Comparison of ENCODE assay signal across 25 cellular contexts in the genomic region with DNA sequence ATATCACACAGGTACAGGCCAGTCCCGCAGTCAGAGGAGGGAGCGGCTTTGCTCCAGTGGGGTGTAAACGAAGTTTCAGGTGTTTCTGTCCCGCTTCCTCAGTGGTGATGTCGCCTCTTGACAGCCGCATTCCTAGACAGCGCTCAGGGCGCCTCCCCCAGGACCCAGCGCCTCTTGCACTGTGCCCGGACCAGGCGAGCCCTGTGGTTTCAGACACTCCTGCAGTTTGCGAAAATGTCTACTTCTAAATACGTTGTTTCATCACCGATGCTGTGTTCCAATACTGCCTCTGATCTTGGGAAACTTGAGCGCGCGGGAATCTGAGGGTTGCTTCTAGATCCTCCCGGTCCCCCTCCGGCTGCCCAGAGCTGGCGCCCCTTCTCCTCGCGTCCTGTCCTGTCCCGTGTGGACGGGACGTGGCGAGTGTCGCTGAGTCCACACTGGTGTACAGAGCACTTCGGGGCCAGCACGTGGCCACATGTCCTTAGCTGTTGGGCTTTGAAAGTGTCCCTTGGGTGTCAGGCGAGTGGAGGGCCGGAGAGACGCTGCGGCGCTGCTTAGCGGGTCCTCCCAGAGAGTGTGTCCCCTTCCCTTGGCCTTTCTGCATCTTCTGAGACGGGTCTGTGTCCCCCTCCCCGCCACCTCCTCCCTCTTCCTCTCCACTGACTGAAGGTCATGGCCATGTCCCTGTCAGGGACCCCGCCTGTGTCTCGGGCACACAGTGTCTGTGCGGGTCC. TPM values are rescaled to one million over a fixed set of nuclear protein-coding genes. Genes with fewer than 3 reads are reported as not detected.
DNase-seq lines count a peak whose midpoint lies in the region; ATAC-seq and TF ChIP-seq lines count a peak whose summit lies in the region.
"Had no signal": no experiment of that assay in that cellular context is flagged by ENCODE, and none has a peak within 500 bp of the region (broad histone marks: within the 10 kb centered on the region; RNA-seq: fewer than 3 reads in every experiment).

No MANE protein-coding gene starts in this region.

- peak overlapping the region; percentile 15 for H3K18ac ChIP-seq in trophoblast cell (ENCODE audit: low read length)

- no peak for TF ChIP-seq POLR2A in HCT116 (IDR thresholded peaks at IDR 0.05; ENCODE audit: borderline replicate concordance, extremely low read depth, insufficient read depth, insufficient read length)

- no TSS peak for BruUV-seq in HCT116 (replicated peaks; lab: Mats Ljungman, UMichigan)

- peak overlapping the region; percentile 70 for H3K27ac Mint-ChIP-seq in T-helper 17 cell
- H3K27ac Mint-ChIP-seq: activated CD4-positive, alpha-beta memory T cell treated with anti-CD3 and anti-CD28 coated beads for 36 hours; CD8-positive, alpha-beta memory T cell had no signal

- no peak overlapping the region for H3K4ac ChIP-seq in trophoblast cell (ENCODE audit: low read depth, low read length)

- no peak overlapping the region for H4K12ac ChIP-seq in trophoblast cell (ENCODE audit: low read depth, low read length)

- peaks cover 52 to 76% of the 10 kb centered on the region in 2 experiments for H3K36me3 ChIP-seq in HCT116 (ENCODE audit: control insufficient read depth in 1 of 2, insufficient read depth in 2 of 2, low read length in 2 of 2)
- no peaks in the 10 kb centered on the region for H3K36me3 ChIP-seq in hepatocyte (replicated peaks; ENCODE audit: insufficient read depth, low read depth)
- peaks cover 84 to 88% of the 10 kb centered on the region in 2 experiments for H3K36me3 ChIP-seq in trophoblast cell (ENCODE audit: control insufficient read depth in 1 of 2, insufficient read depth in 2 of 2, low read length in 2 of 2)

- H3K4me3 ChIP-seq in HCT116 (replicated peaks in 1 of 2; ENCODE audit: low read depth in 1 of 2, low read length in 2 of 2) (no peak overlapping the region), hepatocyte (no peak overlapping the region), trophoblast cell (ENCODE audit: low read depth, low read length) (no peak overlapping the region)
- H3K4me3 ChIP-seq: SJCRH30, thyroid gland had no signal

- no peak overlapping the region for H2AFZ ChIP-seq in HCT116 (ENCODE audit: low read depth, low read length, poor library complexity, severe bottlenecking)
- H2AFZ ChIP-seq in hepatocyte = no peak overlapping the region
- no peak overlapping the region for H2AFZ ChIP-seq in trophoblast cell (ENCODE audit: insufficient read depth, low read length, poor library complexity)

- intact Hi-C loops in HCT116 (cut with micrococcal nuclease) = no loop called here

- H3K4me3 Mint-ChIP-seq in T-helper 17 cell = no peak overlapping the region
- H3K4me3 Mint-ChIP-seq: activated CD4-positive, alpha-beta memory T cell treated with anti-CD3 and anti-CD28 coated beads for 36 hours; CD8-positive, alpha-beta memory T cell; natural killer cell; T-helper 2 cell treated with Interferon-gamma antibody and Interleukin-4, amounts not matched to agents 5 μg/mL and 100 μg/mL, for 36 hours had no signal

- H3K36me3 Mint-ChIP-seq in T-helper 17 cell (ENCODE audit: low read depth) = peaks cover 9% of the 10 kb centered on the region

- ATAC-seq in HCT116 = 0 out of 2 replicates have a peak, but pooled peaks have one; percentile 20
- ATAC-seq in T-helper 17 cell = no peak
- ATAC-seq in HG03095 (IDR thresholded peaks at IDR 0.05; ENCODE audit: unreplicated experiment) = no peak
- ATAC-seq: PC-3 had no signal

- no peak overlapping the region for H3K4me2 ChIP-seq in HCT116 (ENCODE audit: low read length)
- H3K4me2 ChIP-seq in hepatocyte = no peak overlapping the region
- H3K4me2 ChIP-seq in trophoblast cell (ENCODE audit: low read length) = no peak overlapping the region

- peaks cover 3% of the 10 kb centered on the region for H3K4me1 Mint-ChIP-seq in T-helper 17 cell

- H4K8ac ChIP-seq in trophoblast cell (ENCODE audit: low read depth, low read length) = no peak overlapping the region

- POLR2A ChIA-PET in HCT116 (lab: Charles Lee) = no interaction called here

- H2AK5ac ChIP-seq in trophoblast cell (ENCODE audit: low read length) = no peak overlapping the region

- TF ChIP-seq CTCF in HCT116 (IDR thresholded peaks at IDR 0.05 in 2 of 3, conservative IDR thresholded peaks at IDR 0.05 in 1 of 3; ENCODE audit: borderline replicate concordance in 1 of 3, insufficient read depth in 1 of 3, low read depth in 2 of 3, low read length in 2 of 3) = no peak
- TF ChIP-seq CTCF in hepatocyte (IDR thresholded peaks at IDR 0.05; ENCODE audit: poor library complexity) = no peak

- H3K79me1 ChIP-seq in trophoblast cell (ENCODE audit: low read length) = no peaks in the 10 kb centered on the region

- H2BK120ac ChIP-seq in trophoblast cell (ENCODE audit: insufficient read depth, low read length, poor library complexity) = no peak overlapping the region

- H4K20me1 ChIP-seq in HCT116 (ENCODE audit: insufficient read depth) (no peaks in the 10 kb centered on the region), hepatocyte (ENCODE audit: insufficient read depth, poor library complexity, severe bottlenecking) (peaks cover 21% of the 10 kb centered on the region)

- H3K14ac ChIP-seq in trophoblast cell (ENCODE audit: low read length) = no peak overlapping the region

- RAD21 ChIA-PET in HCT116 (lab: Charles Lee; ENCODE audit: low non-redundant PET in 1 of 2, low total read pairs in 2 of 2, uncharacterized antibody in 2 of 2, unreplicated experiment in 2 of 2) = no interaction called here

- 94% methylated on average over 37 of the region's 40 CpGs for WGBS in hepatocyte (ENCODE audit: low lambda C conversion rate, missing lambda C conversion rate)
- no CpG with 5 or more reads among the region's 40 CpGs for WGBS in trophoblast cell (ENCODE audit: extremely low coverage, insufficient coverage, insufficient read length)

- H3K9me3 ChIP-seq in HCT116 (ENCODE audit: control insufficient read depth in 1 of 2, insufficient read depth in 1 of 2, low read depth in 1 of 2, low read length in 2 of 2) (no peaks in the 10 kb centered on the region), T-helper 17 cell (ENCODE audit: control insufficient read depth, low read length, poor library complexity, severe bottlenecking) (no peaks in the 10 kb centered on the region), hepatocyte (ENCODE audit: low read depth) (no peaks in the 10 kb centered on the region), trophoblast cell (ENCODE audit: insufficient read depth, low read depth, low read length) (peaks cover 2% of the 10 kb centered on the region)
- H3K9me3 ChIP-seq: SJCRH30, thyroid gland had no signal

- DNase-seq in HCT116 (ENCODE audit: low read depth, low spot score) = no peak
- DNase-seq in T-helper 17 cell = no peak
- DNase-seq in hepatocyte (ENCODE audit: low spot score) = no peak
- DNase-seq in trophoblast cell = no peak
- no peak for DNase-seq in NCI-H524 treated with DMSO at 0.1 percent for 48 hours (lab: John Stamatoyannopoulos, UW)
- no peak for DNase-seq in NCI-H2227 treated with DMSO at 0.1 percent for 48 hours (lab: John Stamatoyannopoulos, UW)
- DNase-seq: activated CD4-positive, alpha-beta memory T cell treated with anti-CD3 and anti-CD28 coated beads for 36 hours; activated naive CD4-positive, alpha-beta T cell; activated T-cell treated with anti-CD3 and anti-CD28 coated beads for 4 hours; CD8-positive, alpha-beta memory T cell; central memory CD4-positive, alpha-beta T cell; HCEC 1CT; mesendoderm; natural killer cell; NCI-H82; PC-3; posterior cingulate gyrus; SJCRH30; stimulated activated CD4-positive, alpha-beta T cell treated with anti-CD3 and anti-CD28 coated beads, Interleukin-2, amount 100 ng/mL, for 24 hours; stimulated activated naive CD4-positive, alpha-beta T cell treated with Interleukin-2 at 50 U/mL for 16 hours; thyroid gland; WERI-Rb-1 had no signal

- H3K23ac ChIP-seq in trophoblast cell (ENCODE audit: low read length) = no peak overlapping the region

- CTCF ChIA-PET in HCT116 (lab: Charles Lee) = no interaction called here

- H2BK5ac ChIP-seq in trophoblast cell (ENCODE audit: low read depth, low read length, poor library complexity) = no peak overlapping the region

- no peaks in the 10 kb centered on the region for H3K27me3 Mint-ChIP-seq in T-helper 17 cell
- H3K27me3 Mint-ChIP-seq: activated CD4-positive, alpha-beta memory T cell treated with anti-CD3 and anti-CD28 coated beads for 36 hours had no signal

- H3K27ac ChIP-seq in HCT116 (ENCODE audit: low read depth, low read length) = no peak overlapping the region
- peak overlapping the region; percentile 71 for H3K27ac ChIP-seq in hepatocyte
- no peak overlapping the region for H3K27ac ChIP-seq in trophoblast cell (ENCODE audit: low read depth, low read length)
- H3K27ac ChIP-seq: SJCRH30, thyroid gland, WERI-Rb-1 had no signal

- H3K4me1 ChIP-seq in HCT116 (ENCODE audit: control insufficient read depth in 1 of 2, insufficient read depth in 2 of 2, low read length in 2 of 2) (no peaks in the 10 kb centered on the region), hepatocyte (ENCODE audit: insufficient read depth) (peaks cover 18% of the 10 kb centered on the region), trophoblast cell (ENCODE audit: control insufficient read depth in 1 of 2, insufficient read depth in 2 of 2, low read length in 2 of 2) (peaks cover 9 to 14% of the 10 kb centered on the region in 2 experiments)
- H3K4me1 ChIP-seq: SJCRH30, thyroid gland had no signal

- TF ChIP-seq RAD21 in HCT116 (IDR thresholded peaks at IDR 0.05; ENCODE audit: low read depth) = no peak

- H3K9me2 ChIP-seq in HCT116 (ENCODE audit: insufficient read depth) (no peaks in the 10 kb centered on the region), hepatocyte (replicated peaks; ENCODE audit: insufficient read depth) (no peaks in the 10 kb centered on the region)

- H3K27me3 ChIP-seq in HCT116 (ENCODE audit: insufficient read depth, low read length) (no peaks in the 10 kb centered on the region), hepatocyte (no peaks in the 10 kb centered on the region), trophoblast cell (ENCODE audit: insufficient read depth, low read length) (no peaks in the 10 kb centered on the region)
- H3K27me3 ChIP-seq: SJCRH30, thyroid gland had no signal

- H4K91ac ChIP-seq in trophoblast cell (ENCODE audit: low read depth, low read length) = no peak overlapping the region

- H2BK12ac ChIP-seq in trophoblast cell (ENCODE audit: low read length) = no peak overlapping the region

- H3K79me2 ChIP-seq in HCT116 (ENCODE audit: insufficient read depth, low read length) = peaks cover 95% of the 10 kb centered on the region
- peaks cover 91% of the 10 kb centered on the region for H3K79me2 ChIP-seq in hepatocyte
- no peaks in the 10 kb centered on the region for H3K79me2 ChIP-seq in trophoblast cell (ENCODE audit: control insufficient read depth, insufficient read depth, low read length, poor library complexity)

- H3K9ac ChIP-seq in HCT116 (ENCODE audit: low read length) = no peak overlapping the region
- no peak overlapping the region for H3K9ac ChIP-seq in trophoblast cell (ENCODE audit: low read length)

RNA-seq across cellular contexts. Expression of gene RPS15, which starts 14.6 kb away (rescaled TPM):
- total RNA-seq in HCT116 (2021; ENCODE audit: unreplicated experiment) (1,862 TPM), T-helper 17 cell (1,000 to 10,000 TPM; 1,653 to 1,678 TPM), hepatocyte (1,556 and 1,885 TPM in 2 replicates)
- polyA plus RNA-seq in HCT116 (2012) = 2,807 and 2,860 TPM in 2 replicates
- 938 and 950 TPM in 2 replicates for polyA plus RNA-seq in hepatocyte
- 1,862 and 1,936 TPM in 2 replicates for polyA plus RNA-seq in trophoblast cell (2013)

RNA-seq across cellular contexts. Expression of gene DAZAP1, which starts 16.2 kb away (rescaled TPM):
- total RNA-seq in HCT116 (2021; ENCODE audit: unreplicated experiment) (191 TPM), T-helper 17 cell (100 to 1,000 TPM; 148 to 163 TPM), hepatocyte (42.4 and 46.8 TPM in 2 replicates)
- 98.2 and 111 TPM in 2 replicates for polyA plus RNA-seq in HCT116 (2012)
- polyA plus RNA-seq in hepatocyte = 35.8 and 37.9 TPM in 2 replicates
- polyA plus RNA-seq in trophoblast cell (2013) = 126 and 130 TPM in 2 replicates

RNA-seq across cellular contexts. Expression of gene GAMT, which starts 22.3 kb away (rescaled TPM):
- total RNA-seq in HCT116 (2021; ENCODE audit: unreplicated experiment) = 102 TPM
- 105 and 119 TPM in 2 replicates for polyA plus RNA-seq in HCT116 (2012)
- total RNA-seq in T-helper 17 cell = 1 to 10 TPM; 9.0 to 9.9 TPM
- 121 and 122 TPM in 2 replicates for total RNA-seq in hepatocyte
- 148 and 170 TPM in 2 replicates for polyA plus RNA-seq in hepatocyte
- 20.3 and 20.6 TPM in 2 replicates for polyA plus RNA-seq in trophoblast cell (2013)

RNA-seq across cellular contexts. Expression of gene APC2, which starts 26.3 kb away (rescaled TPM):
- total RNA-seq in HCT116 (2021; ENCODE audit: unreplicated experiment) = 1.6 TPM
- 0.62 and 0.66 TPM in 2 replicates for polyA plus RNA-seq in HCT116 (2012)
- total RNA-seq in T-helper 17 cell = under 1 TPM; 0.07 to 0.44 TPM
- 0.24 and 1.2 TPM in 2 replicates for total RNA-seq in hepatocyte
- polyA plus RNA-seq in hepatocyte = 0.36 and 0.40 TPM in 2 replicates
- polyA plus RNA-seq in trophoblast cell (2013) = 0.18 and 0.40 TPM in 2 replicates
- total RNA-seq: kidney epithelial cell had no signal
- polyA plus RNA-seq: CD8-positive, alpha-beta memory T cell had no signal

RNA-seq across cellular contexts. Expression of gene NDUFS7, which starts 39.9 kb away (rescaled TPM):
- total RNA-seq in HCT116 (2021; ENCODE audit: unreplicated experiment) (114 TPM), T-helper 17 cell (10 to 100 TPM; 50.9 to 54.7 TPM), hepatocyte (81.6 and 130 TPM in 2 replicates)
- 110 and 137 TPM in 2 replicates for polyA plus RNA-seq in HCT116 (2012)
- polyA plus RNA-seq in hepatocyte = 270 and 276 TPM in 2 replicates
- 38.6 and 39.3 TPM in 2 replicates for polyA plus RNA-seq in trophoblast cell (2013)
